In the genomic region with DNA sequence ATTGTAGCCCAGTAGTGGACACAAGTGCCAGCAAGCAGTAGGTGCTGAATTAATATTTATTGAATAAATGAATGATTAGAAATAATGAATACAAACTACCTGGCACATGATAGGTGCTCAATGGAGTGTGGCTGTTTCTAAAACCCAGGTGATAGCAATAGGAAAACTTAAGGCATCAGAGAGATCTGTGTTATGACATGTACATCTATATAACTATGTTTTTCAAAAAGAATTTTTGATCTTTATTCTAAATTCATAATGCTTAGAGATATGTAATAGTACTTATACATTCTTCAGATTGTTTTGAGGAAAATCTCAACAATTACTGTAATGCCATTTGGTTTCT, we compare ENCODE assay signal across 27 cellular contexts.
"Had no signal": no experiment of that assay in that cellular context is flagged by ENCODE, and none has a peak within 500 bp of the region (broad histone marks: within the 10 kb centered on the region; RNA-seq: fewer than 3 reads in every experiment).

No MANE protein-coding gene starts in this region.

- H3K27ac Mint-ChIP-seq: activated B cell treated with CpG ODN at 0.5 μM for 24 hours; activated CD8-positive, alpha-beta memory T cell treated with anti-CD3 and anti-CD28 coated beads, Interleukin-2, amount 10 ng/mL, durations not matched to agents 7 days and 5 days; activated CD8-positive, alpha-beta T cell treated with anti-CD3 and anti-CD28 coated beads, Interleukin-2, amount 10 ng/mL, durations not matched to agents 7 days and 5 days; activated naive CD8-positive, alpha-beta T cell; activated T-cell treated with anti-CD3 and anti-CD28 coated beads, Interleukin-2, amount 50 U/mL, for 72 hours; effector memory CD8-positive, alpha-beta T cell; immature natural killer cell; natural killer cell; neural progenitor cell; T-helper 2 cell treated with Interferon-gamma antibody and Interleukin-4, amounts not matched to agents 5 μg/mL and 100 μg/mL, for 36 hours had no signal

- H3K4me2 ChIP-seq: neural progenitor cell had no signal

- H3K36me3 Mint-ChIP-seq: natural killer cell had no signal

- H3K27me3 ChIP-seq: dorsolateral prefrontal cortex, heart left ventricle, neural progenitor cell, tibial nerve had no signal

- H3K27ac ChIP-seq: lower lobe of right lung, neural progenitor cell, tibial nerve had no signal

- H2AFZ ChIP-seq: neural progenitor cell had no signal

- H3K9me3 Mint-ChIP-seq: activated B cell treated with CpG ODN at 0.5 μM for 24 hours; activated T-cell treated with anti-CD3 and anti-CD28 coated beads, Interleukin-2, amount 50 U/mL, for 72 hours; effector memory CD8-positive, alpha-beta T cell; immature natural killer cell; natural killer cell; neural progenitor cell; T-helper 2 cell treated with Interferon-gamma antibody and Interleukin-4, amounts not matched to agents 5 μg/mL and 100 μg/mL, for 36 hours had no signal

- H3K4me3 ChIP-seq: coronary artery, dorsolateral prefrontal cortex, heart left ventricle, lower lobe of right lung, neural progenitor cell, tibial nerve had no signal

- DNase-seq: activated B cell treated with CpG ODN at 0.5 μM for 24 hours; activated CD8-positive, alpha-beta memory T cell treated with anti-CD3 and anti-CD28 coated beads, Interleukin-2, amount 10 ng/mL, durations not matched to agents 7 days and 5 days; activated naive CD4-positive, alpha-beta T cell; activated T-cell treated with anti-CD3 and anti-CD28 coated beads for 4 hours; activated T-cell treated with anti-CD3 and anti-CD28 coated beads, Interleukin-2, amount 50 U/mL, for 72 hours; anterior cingulate cortex; dorsolateral prefrontal cortex; effector memory CD8-positive, alpha-beta T cell; foreskin fibroblast; heart left ventricle; hypothalamus; immature natural killer cell; kidney glomerular epithelial cell; lower lobe of right lung; mesendoderm; natural killer cell; right cardiac atrium; stimulated activated CD4-positive, alpha-beta T cell treated with anti-CD3 and anti-CD28 coated beads, Interleukin-2, amount 100 ng/mL, for 48 hours; stimulated activated naive CD4-positive, alpha-beta T cell treated with Interleukin-2 at 50 U/mL for 16 hours had no signal

- ATAC-seq: activated CD8-positive, alpha-beta memory T cell treated with anti-CD3 and anti-CD28 coated beads, Interleukin-2, amount 10 ng/mL, durations not matched to agents 7 days and 5 days; activated CD8-positive, alpha-beta T cell treated with anti-CD3 and anti-CD28 coated beads, Interleukin-2, amount 10 ng/mL, durations not matched to agents 7 days and 5 days; activated T-cell treated with anti-CD3 and anti-CD28 coated beads, Interleukin-2, amount 50 U/mL, for 72 hours; effector memory CD8-positive, alpha-beta T cell; esophagus mucosa; heart left ventricle; left lobe of liver; lower lobe of right lung; natural killer cell; right cardiac atrium had no signal

- H3K9ac ChIP-seq: neural progenitor cell had no signal

- H3K9me3 ChIP-seq: heart left ventricle, lower lobe of right lung, tibial nerve had no signal
